ENCODE assay signal across 16 cellular contexts in genomic region chr1:41013812-41014211, GRCh38. TPM values are rescaled to one million over a fixed set of nuclear protein-coding genes. Genes with fewer than 3 reads are reported as not detected.
DNase-seq lines count a peak whose midpoint lies in the region; ATAC-seq and TF ChIP-seq lines count a peak whose summit lies in the region.
"Had no signal": no experiment of that assay in that cellular context is flagged by ENCODE, and none has a peak within 500 bp of the region (broad histone marks: within the 10 kb centered on the region; RNA-seq: fewer than 3 reads in every experiment).

No MANE protein-coding gene starts in this region.

- POLR2A ChIA-PET in RWPE1 (lab: Yijun Ruan, JAX; ENCODE audit: low non-redundant PET), result no interaction called here

- TF ChIP-seq POLR2A in suprapubic skin (IDR thresholded peaks at IDR 0.05), result no peak
- no peak for TF ChIP-seq POLR2A in erythroblast (IDR thresholded peaks at IDR 0.05; ENCODE audit: low read length)

- CTCF ChIA-PET in RWPE1 (lab: Yijun Ruan, JAX), result no interaction called here

- DNase-seq in RWPE1 (ENCODE audit: low spot score) (no peak), coronary artery (ENCODE audit: low spot score) (no peak), right atrium auricular region (ENCODE audit: low spot score) (no peak), sciatic nerve (ENCODE audit: low spot score) (no peak), suprapubic skin (ENCODE audit: low spot score in 2 of 2) (no peak), erythroblast (lab: John Stamatoyannopoulos, UW) (no peak), iPS-NIHi11 (ENCODE audit: low spot score) (no peak)
- DNase-seq: activated B cell treated with CpG ODN at 0.5 μM for 24 hours; cortex of kidney; NCI-H187; SIG-M5; small intestine; stimulated activated CD4-positive, alpha-beta T cell treated with anti-CD3 and anti-CD28 coated beads, Interleukin-4, amount 100 ng/mL, for 24 hours; T-helper 2 cell had no signal

- H3K36me3 ChIP-seq in right atrium auricular region (peaks cover 30% of the 10 kb centered on the region), suprapubic skin (peaks cover 51% of the 10 kb centered on the region)

- WGBS in suprapubic skin, result 88% methylated on average over 8 of the region's 8 CpGs

- peak; percentile 52 for ATAC-seq in sciatic nerve

- intact Hi-C loops in sciatic nerve (cut with DNase I), result no loop called here

- no peak for TF ChIP-seq CTCF in RWPE1 (conservative IDR thresholded peaks at IDR 0.05; ENCODE audit: low read depth)
- no peak for TF ChIP-seq CTCF in coronary artery (IDR thresholded peaks at IDR 0.05)
- no peak for TF ChIP-seq CTCF in right atrium auricular region (IDR thresholded peaks at IDR 0.05)
- TF ChIP-seq CTCF in suprapubic skin (IDR thresholded peaks at IDR 0.05), result no peak

- no peak for TF ChIP-seq EP300 in suprapubic skin (IDR thresholded peaks at IDR 0.05)

- H3K4me3 ChIP-seq in coronary artery, result no peak overlapping the region
- no peak overlapping the region for H3K4me3 ChIP-seq in right atrium auricular region
- H3K4me3 ChIP-seq in suprapubic skin, result no peak overlapping the region
- H3K4me3 ChIP-seq: esophagus muscularis mucosa, tibial artery had no signal

- peaks cover 0 to 24% of the 10 kb centered on the region in 2 donors for H3K4me1 ChIP-seq in right atrium auricular region
- H3K4me1 ChIP-seq in suprapubic skin, result peaks cover 4% of the 10 kb centered on the region

- peak overlapping the region; percentile 36 for H3K27ac ChIP-seq in RWPE1
- H3K27ac ChIP-seq in coronary artery, result peak overlapping the region; percentile 22 to 53
- peak overlapping the region; percentile 21 to 25 for H3K27ac ChIP-seq in right atrium auricular region
- no peak overlapping the region for H3K27ac ChIP-seq in suprapubic skin
- H3K27ac ChIP-seq: esophagus muscularis mucosa, tibial artery had no signal

- H3K9me3 ChIP-seq in right atrium auricular region (no peaks in the 10 kb centered on the region), suprapubic skin (no peaks in the 10 kb centered on the region)
- H3K9me3 ChIP-seq: esophagus muscularis mucosa, tibial artery had no signal

- H3K27me3 ChIP-seq in right atrium auricular region (no peaks in the 10 kb centered on the region), suprapubic skin (no peaks in the 10 kb centered on the region)
- H3K27me3 ChIP-seq: esophagus muscularis mucosa, tibial artery had no signal

RNA-seq across cellular contexts. Expression of gene SLFNL1, which starts 7.7 kb away (rescaled TPM):
- total RNA-seq in right atrium auricular region (under 1 TPM in 1 of 2 donors, not detected in 1; 0.59 TPM), sciatic nerve (0.62 TPM), suprapubic skin (under 1 TPM in 3 of 4 donors, not detected in 1; 0.42 to 0.97 (median 0.60) TPM)

RNA-seq across cellular contexts. Expression of gene CTPS1, which starts 34.3 kb away (rescaled TPM):
- total RNA-seq in right atrium auricular region (10 to 100 TPM in 1 of 2 donors, 1 to 10 TPM in 1; 8.8 to 15.4 TPM), sciatic nerve (23.5 TPM), suprapubic skin (10 to 100 TPM; 15.9 to 23.6 (median 20.0) TPM)
